Comparison of ENCODE assay signal across 24 cellular contexts in genomic region chr18:55484773-55485172, GRCh38.
A peak's percentile ranks its signal among the peaks of the same experiment; 100 is the strongest.
DNase-seq lines count a peak whose midpoint lies in the region; ATAC-seq and TF ChIP-seq lines count a peak whose summit lies in the region.
"Had no signal": no experiment of that assay in that cellular context is flagged by ENCODE, and none has a peak within 500 bp of the region (broad histone marks: within the 10 kb centered on the region; RNA-seq: fewer than 3 reads in every experiment).

No MANE protein-coding gene starts in this region.

- POLR2A ChIA-PET in WTC11 (lab: Charles Lee): no interaction called here
- POLR2A ChIA-PET in naive thymus-derived CD4-positive, alpha-beta T cell (lab: Charles Lee): no interaction called here

- CTCF ChIA-PET in WTC11 (lab: Charles Lee): no interaction called here
- CTCF ChIA-PET in naive thymus-derived CD4-positive, alpha-beta T cell (lab: Charles Lee): no interaction called here
- CTCF ChIA-PET in activated naive CD4-positive, alpha-beta T cell treated with anti-CD3 and anti-CD28 coated beads for 36 hours (lab: Charles Lee): no interaction called here

- peak; percentile 10 for ATAC-seq in Right ventricle myocardium superior (ENCODE audit: poor library complexity)
- peak; percentile 48 for ATAC-seq in GM18870 (IDR thresholded peaks at IDR 0.05; ENCODE audit: unreplicated experiment)
- ATAC-seq in WTC11: no peak
- no peak for ATAC-seq in psoas muscle
- no peak for ATAC-seq in naive thymus-derived CD4-positive, alpha-beta T cell
- ATAC-seq: K562 had no signal

- intact Hi-C loops in Right ventricle myocardium superior (cut with DNase I): no loop called here
- intact Hi-C loops in cardiac septum (cut with DNase I): no loop called here
- intact Hi-C loops in psoas muscle (cut with DNase I): no loop called here
- intact Hi-C loops in naive thymus-derived CD4-positive, alpha-beta T cell (cut with micrococcal nuclease): no loop called here
- intact Hi-C loops in activated naive CD4-positive, alpha-beta T cell treated with anti-CD3 and anti-CD28 coated beads for 36 hours (cut with micrococcal nuclease): no loop called here

- H3K27ac Mint-ChIP-seq in WTC11: peak overlapping the region; percentile 21; the same call in 1 of the 2 replicates
- peak overlapping the region in 1 of 9 donors; percentile 60 for H3K27ac Mint-ChIP-seq in naive thymus-derived CD4-positive, alpha-beta T cell
- H3K27ac Mint-ChIP-seq in activated naive CD4-positive, alpha-beta T cell treated with anti-CD3 and anti-CD28 coated beads for 36 hours: no peak overlapping the region
- H3K27ac Mint-ChIP-seq: CD8-positive, alpha-beta memory T cell had no signal

- H3K27me3 ChIP-seq in psoas muscle (ENCODE audit: insufficient read depth in 3 of 3, low read length in 2 of 3): no peaks in the 10 kb centered on the region
- no peaks in the 10 kb centered on the region for H3K27me3 ChIP-seq in naive thymus-derived CD4-positive, alpha-beta T cell (ENCODE audit: control insufficient read depth in 2 of 2, insufficient read depth in 2 of 2, low read length in 2 of 2)

- peak overlapping the region; percentile 4 for H3K27ac ChIP-seq in psoas muscle
- H3K27ac ChIP-seq in naive thymus-derived CD4-positive, alpha-beta T cell (ENCODE audit: low read depth, low read length): no peak overlapping the region
- H3K27ac ChIP-seq: C4-2B had no signal

- WGBS in psoas muscle, 3 donors: 51 to 74% (median 60%) methylated on average over 2 of the region's 2 CpGs

- no peak overlapping the region for H3K4me3 ChIP-seq in psoas muscle
- H3K4me3 ChIP-seq in naive thymus-derived CD4-positive, alpha-beta T cell (ENCODE audit: low read length): no peak overlapping the region
- H3K4me3 ChIP-seq: K562 had no signal

- H3K4me3 Mint-ChIP-seq in WTC11: no peak overlapping the region
- H3K4me3 Mint-ChIP-seq in naive thymus-derived CD4-positive, alpha-beta T cell: no peak overlapping the region
- H3K4me3 Mint-ChIP-seq in activated naive CD4-positive, alpha-beta T cell treated with anti-CD3 and anti-CD28 coated beads for 36 hours: no peak overlapping the region
- H3K4me3 Mint-ChIP-seq: CD8-positive, alpha-beta memory T cell had no signal

- H3K27me3 Mint-ChIP-seq in WTC11 (ENCODE audit: low read depth): no peaks in the 10 kb centered on the region
- H3K27me3 Mint-ChIP-seq in naive thymus-derived CD4-positive, alpha-beta T cell: peaks cover 3 to 13% (median 12%) of the 10 kb centered on the region in 5 donors
- peaks cover 16% of the 10 kb centered on the region for H3K27me3 Mint-ChIP-seq in activated naive CD4-positive, alpha-beta T cell treated with anti-CD3 and anti-CD28 coated beads for 36 hours (ENCODE audit: low read depth)
- H3K27me3 Mint-ChIP-seq: CD8-positive, alpha-beta memory T cell had no signal

- peaks cover 47% of the 10 kb centered on the region for H3K4me1 ChIP-seq in psoas muscle
- H3K4me1 ChIP-seq in naive thymus-derived CD4-positive, alpha-beta T cell (ENCODE audit: control insufficient read depth in 2 of 2, insufficient read depth in 2 of 2, low read length in 2 of 2): peaks cover 0 to 5% of the 10 kb centered on the region in 2 donors

- TF ChIP-seq CTCF in WTC11 (IDR thresholded peaks at IDR 0.05) (no peak), psoas muscle (IDR thresholded peaks at IDR 0.05) (no peak)

- no peaks in the 10 kb centered on the region for H3K36me3 ChIP-seq in psoas muscle (ENCODE audit: insufficient read depth in 1 of 2, low read depth in 1 of 2)
- no peaks in the 10 kb centered on the region for H3K36me3 ChIP-seq in naive thymus-derived CD4-positive, alpha-beta T cell (ENCODE audit: control insufficient read depth in 2 of 3, insufficient read depth in 3 of 3, low read length in 3 of 3)

- peaks cover 57% of the 10 kb centered on the region for H3K4me1 Mint-ChIP-seq in WTC11
- H3K4me1 Mint-ChIP-seq in naive thymus-derived CD4-positive, alpha-beta T cell: peaks cover 1 to 18% (median 13%) of the 10 kb centered on the region in 7 donors
- H3K4me1 Mint-ChIP-seq in activated naive CD4-positive, alpha-beta T cell treated with anti-CD3 and anti-CD28 coated beads for 36 hours (ENCODE audit: low read depth): peaks cover 13% of the 10 kb centered on the region

- peaks cover 16% of the 10 kb centered on the region for H3K36me3 Mint-ChIP-seq in WTC11
- no peaks in the 10 kb centered on the region for H3K36me3 Mint-ChIP-seq in naive thymus-derived CD4-positive, alpha-beta T cell
- no peaks in the 10 kb centered on the region for H3K36me3 Mint-ChIP-seq in activated naive CD4-positive, alpha-beta T cell treated with anti-CD3 and anti-CD28 coated beads for 36 hours (ENCODE audit: low read depth)
- H3K36me3 Mint-ChIP-seq: CD8-positive, alpha-beta memory T cell had no signal

- H3K9me3 Mint-ChIP-seq in WTC11: 0 out of 2 replicates have a peak, but pooled peaks cover 4% of the 10 kb centered on the region
- peaks cover 0 to 3% (median 0%) of the 10 kb centered on the region in 11 donors for H3K9me3 Mint-ChIP-seq in naive thymus-derived CD4-positive, alpha-beta T cell
- H3K9me3 Mint-ChIP-seq in activated naive CD4-positive, alpha-beta T cell treated with anti-CD3 and anti-CD28 coated beads for 36 hours: no peaks in the 10 kb centered on the region

- H3K9me3 ChIP-seq in psoas muscle: no peaks in the 10 kb centered on the region
- no peaks in the 10 kb centered on the region for H3K9me3 ChIP-seq in naive thymus-derived CD4-positive, alpha-beta T cell (ENCODE audit: control insufficient read depth in 2 of 3, low read length in 3 of 3)

- DNase-seq in Right ventricle myocardium superior (no peak), cardiac septum (ENCODE audit: low spot score) (no peak), WTC11 (ENCODE audit: low spot score) (no peak), psoas muscle (no peak), NCI-H187 (lab: John Stamatoyannopoulos, UW) (no peak)
- DNase-seq in naive thymus-derived CD4-positive, alpha-beta T cell: no peak
- DNase-seq in activated naive CD4-positive, alpha-beta T cell treated with anti-CD3 and anti-CD28 coated beads for 36 hours: no peak
- DNase-seq: Calu3; CD8-positive, alpha-beta memory T cell; DMS153; H7; MM.1S; NCI-H1048; NCI-H1417 treated with DMSO at 0.1 percent for 48 hours; NCI-H187 treated with DMSO at 0.1 percent for 48 hours; NCI-H2107; NCI-H446 treated with DMSO at 0.1 percent for 48 hours; NK-92 treated with Interleukin-12 subunit alpha and Interleukin-12 subunit beta, amount 100 ng/mL, for 24 hours; OCI-M1; SHP77; SW 1271 had no signal

TF ChIP-seq in WTC11, 78 proteins besides CTCF, POLR2A, EP300 and RAD21 (continues in another document):
- TF ChIP-seq JUN (CRISPR knock-in tag; IDR thresholded peaks at IDR 0.05) (no peak), SMAD3 (CRISPR knock-in tag; IDR thresholded peaks at IDR 0.05; ENCODE audit: borderline replicate concordance) (no peak), ZNF138 (CRISPR knock-in tag; conservative IDR thresholded peaks at IDR 0.05) (no peak), ZBTB43 (CRISPR knock-in tag; IDR thresholded peaks at IDR 0.05) (no peak), E2F5 (CRISPR knock-in tag; IDR thresholded peaks at IDR 0.05) (no peak), CREB1 (CRISPR knock-in tag; IDR thresholded peaks at IDR 0.05) (no peak)
- TF ChIP-seq, protein P1, sequence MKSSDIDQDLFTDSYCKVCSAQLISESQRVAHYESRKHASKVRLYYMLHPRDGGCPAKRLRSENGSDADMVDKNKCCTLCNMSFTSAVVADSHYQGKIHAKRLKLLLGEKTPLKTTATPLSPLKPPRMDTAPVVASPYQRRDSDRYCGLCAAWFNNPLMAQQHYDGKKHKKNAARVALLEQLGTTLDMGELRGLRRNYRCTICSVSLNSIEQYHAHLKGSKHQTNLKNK (CRISPR knock-in tag; IDR thresholded peaks at IDR 0.05): no peak
- TF ChIP-seq, protein P2, sequence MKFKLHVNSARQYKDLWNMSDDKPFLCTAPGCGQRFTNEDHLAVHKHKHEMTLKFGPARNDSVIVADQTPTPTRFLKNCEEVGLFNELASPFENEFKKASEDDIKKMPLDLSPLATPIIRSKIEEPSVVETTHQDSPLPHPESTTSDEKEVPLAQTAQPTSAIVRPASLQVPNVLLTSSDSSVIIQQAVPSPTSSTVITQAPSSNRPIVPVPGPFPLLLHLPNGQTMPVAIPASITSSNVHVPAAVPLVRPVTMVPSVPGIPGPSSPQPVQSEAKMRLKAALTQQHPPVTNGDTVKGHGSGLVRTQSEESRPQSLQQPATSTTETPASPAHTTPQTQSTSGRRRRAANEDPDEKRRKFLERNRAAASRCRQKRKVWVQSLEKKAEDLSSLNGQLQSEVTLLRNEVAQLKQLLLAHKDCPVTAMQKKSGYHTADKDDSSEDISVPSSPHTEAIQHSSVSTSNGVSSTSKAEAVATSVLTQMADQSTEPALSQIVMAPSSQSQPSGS (CRISPR knock-in tag; IDR thresholded peaks at IDR 0.05; ENCODE audit: borderline replicate concordance, low read depth): no peak
- TF ChIP-seq, protein P3, sequence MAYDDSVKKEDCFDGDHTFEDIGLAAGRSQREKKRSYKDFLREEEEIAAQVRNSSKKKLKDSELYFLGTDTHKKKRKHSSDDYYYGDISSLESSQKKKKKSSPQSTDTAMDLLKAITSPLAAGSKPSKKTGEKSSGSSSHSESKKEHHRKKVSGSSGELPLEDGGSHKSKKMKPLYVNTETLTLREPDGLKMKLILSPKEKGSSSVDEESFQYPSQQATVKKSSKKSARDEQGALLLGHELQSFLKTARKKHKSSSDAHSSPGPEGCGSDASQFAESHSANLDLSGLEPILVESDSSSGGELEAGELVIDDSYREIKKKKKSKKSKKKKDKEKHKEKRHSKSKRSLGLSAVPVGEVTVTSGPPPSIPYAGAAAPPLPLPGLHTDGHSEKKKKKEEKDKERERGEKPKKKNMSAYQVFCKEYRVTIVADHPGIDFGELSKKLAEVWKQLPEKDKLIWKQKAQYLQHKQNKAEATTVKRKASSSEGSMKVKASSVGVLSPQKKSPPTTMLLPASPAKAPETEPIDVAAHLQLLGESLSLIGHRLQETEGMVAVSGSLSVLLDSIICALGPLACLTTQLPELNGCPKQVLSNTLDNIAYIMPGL (CRISPR knock-in tag; IDR thresholded peaks at IDR 0.05): no peak

Comparison
In these comparisons a context has a peak if more than half of its experiments do, and no peak if none do; other contexts are left out.
1. ATAC-seq: peak in Right ventricle myocardium superior (single experiment) and GM18870 (single experiment); none in WTC11 (single experiment), psoas muscle (0 of 4) and naive thymus-derived CD4-positive, alpha-beta T cell (single experiment).